26 cellular contexts compared by ENCODE assay signal in genomic region chr6:144951730-144952437, GRCh38.
"Had no signal": no experiment of that assay in that cellular context is flagged by ENCODE, and none has a peak within 500 bp of the region (broad histone marks: within the 10 kb centered on the region; RNA-seq: fewer than 3 reads in every experiment).

No MANE protein-coding gene starts in this region.

- H3K36me3 ChIP-seq: breast epithelium, MG63, SJSA1 had no signal

- ATAC-seq: activated CD8-positive, alpha-beta memory T cell treated with anti-CD3 and anti-CD28 coated beads, Interleukin-2, amount 10 ng/mL, durations not matched to agents 7 days and 5 days; Panc1 had no signal

- H3K9me3 ChIP-seq: breast epithelium, MG63, SJSA1 had no signal

- DNase-seq: activated B cell treated with CpG ODN at 0.5 μM for 24 hours; activated CD4-positive, alpha-beta T cell treated with anti-CD3 and anti-CD28 coated beads for 1 hour; activated CD4-positive, alpha-beta T cell treated with anti-CD3 and anti-CD28 coated beads, Interleukin-2, amount 10 ng/mL, durations not matched to agents 24 days and 14 days; activated CD4-positive, alpha-beta T cell treated with anti-CD3 and anti-CD28 coated beads, Interleukin-2, amount 50 U/mL, for 48 hours; activated CD8-positive, alpha-beta memory T cell treated with anti-CD3 and anti-CD28 coated beads, Interleukin-2, amount 10 ng/mL, durations not matched to agents 7 days and 5 days; activated effector memory CD4-positive, alpha-beta T cell treated with Interleukin-2 at 50 U/mL for 16 hours; activated naive CD4-positive, alpha-beta T cell; activated T-cell treated with anti-CD3 and anti-CD28 coated beads, Interleukin-2, amount 50 U/mL, for 24 hours; aorta; caudate nucleus; MG63; MV-4-11; NCI-H1092 treated with DMSO at 0.1 percent for 48 hours; NCI-H1436; NCI-H187; NCI-H2081; NCI-H510A treated with DMSO at 0.1 percent for 48 hours; NCI-H69; NK-92 treated with Interleukin-12 subunit alpha and Interleukin-12 subunit beta, amount 100 ng/mL, for 24 hours; OCI-M1; SHP77; T-helper 9 cell had no signal

- H3K4me3 ChIP-seq: breast epithelium, MG63, SJSA1 had no signal

- H3K27me3 ChIP-seq: breast epithelium, MG63, SJSA1 had no signal

- H3K4me1 ChIP-seq: breast epithelium had no signal

- H3K27ac ChIP-seq: breast epithelium, RWPE1, SJSA1 had no signal
